Comparison of ENCODE assay signal across 7 cellular contexts in genomic region chr15:63553388-63553791, GRCh38. TPM values are rescaled to one million over a fixed set of nuclear protein-coding genes. Genes with fewer than 3 reads are reported as not detected.
DNase-seq lines count a peak whose midpoint lies in the region; ATAC-seq and TF ChIP-seq lines count a peak whose summit lies in the region.

No MANE protein-coding gene starts in this region.

- no peak overlapping the region for H2AFZ ChIP-seq in GM23338
- no peak overlapping the region for H2AFZ ChIP-seq in fibroblast of lung (ENCODE audit: low read length)

- H3K4me2 ChIP-seq in GM23338 (peak overlapping the region; percentile 23; the same call in 1 of the 2 replicates), fibroblast of lung (ENCODE audit: extremely low read depth, insufficient read depth, low read length) (peak overlapping the region; percentile 85)

- no peaks in the 10 kb centered on the region for H4K20me1 ChIP-seq in GM23338 (replicated peaks; ENCODE audit: insufficient read depth)
- no peaks in the 10 kb centered on the region for H4K20me1 ChIP-seq in fibroblast of lung (ENCODE audit: control insufficient read depth, extremely low read depth, insufficient read depth, low read length)

- H3F3A ChIP-seq in GM23338 (replicated peaks; ENCODE audit: low read depth): no peaks in the 10 kb centered on the region

- H3K4me1 ChIP-seq in GM23338 (ENCODE audit: insufficient read depth): peaks cover 15% of the 10 kb centered on the region
- peaks cover 21% of the 10 kb centered on the region for H3K4me1 ChIP-seq in SJSA1 (replicated peaks)
- peaks cover 14% of the 10 kb centered on the region for H3K4me1 ChIP-seq in fibroblast of lung (ENCODE audit: control insufficient read depth, extremely low read depth, insufficient read depth, low read length)

- H3K9me3 ChIP-seq in SJSA1 (replicated peaks) (no peaks in the 10 kb centered on the region), fibroblast of lung (ENCODE audit: control insufficient read depth, insufficient read depth, low read depth, low read length) (no peaks in the 10 kb centered on the region)

- ATAC-seq in GM23338: peak; percentile 70
- ATAC-seq in GM18505 (IDR thresholded peaks at IDR 0.05; ENCODE audit: unreplicated experiment): no peak
- no peak for ATAC-seq in HG02610 (IDR thresholded peaks at IDR 0.05; ENCODE audit: unreplicated experiment)

- H3K9ac ChIP-seq in fibroblast of lung (ENCODE audit: insufficient read depth, low read length): peak overlapping the region; percentile 43

- H3K9me3 Mint-ChIP-seq in GM23338: no peaks in the 10 kb centered on the region

- peak overlapping the region; percentile 95 for H3K27ac Mint-ChIP-seq in GM23338

- no peaks in the 10 kb centered on the region for H3K27me3 ChIP-seq in GM23338 (ENCODE audit: insufficient read depth)
- no peaks in the 10 kb centered on the region for H3K27me3 ChIP-seq in SJSA1 (replicated peaks)
- no peaks in the 10 kb centered on the region for H3K27me3 ChIP-seq in fibroblast of lung (ENCODE audit: control insufficient read depth, insufficient read depth, low read length)

- no peak for TF ChIP-seq CTCF in GM23338 (conservative IDR thresholded peaks at IDR 0.05; ENCODE audit: low read depth in 2 of 2)
- no peak for TF ChIP-seq CTCF in fibroblast of lung (conservative IDR thresholded peaks at IDR 0.05 in 1 of 2, IDR thresholded peaks at IDR 0.05 in 1 of 2; ENCODE audit: low read depth in 1 of 2, low read length in 2 of 2)

- peaks cover 33% of the 10 kb centered on the region for H3K4me1 Mint-ChIP-seq in GM23338

- no peak for TF ChIP-seq POLR2A in GM18505 (IDR thresholded peaks at IDR 0.05; ENCODE audit: borderline replicate concordance, extremely low read depth, insufficient read depth, insufficient read length)

- H3K4me3 Mint-ChIP-seq in GM23338: peak overlapping the region; percentile 36; the same call in 2 of the 3 replicates

- H3K9me2 ChIP-seq in GM23338 (ENCODE audit: insufficient read depth): no peaks in the 10 kb centered on the region

- H3K27me3 Mint-ChIP-seq in GM23338 (ENCODE audit: insufficient read depth, low read depth, poor library complexity): peaks cover 4% of the 10 kb centered on the region

- H3K36me3 Mint-ChIP-seq in GM23338 (ENCODE audit: low read depth): no peaks in the 10 kb centered on the region; the same call in 2 of the 3 replicates

- H3K36me3 ChIP-seq in GM23338 (ENCODE audit: insufficient read depth): no peaks in the 10 kb centered on the region
- H3K36me3 ChIP-seq in SJSA1: peaks cover 7% of the 10 kb centered on the region
- peaks cover 6% of the 10 kb centered on the region for H3K36me3 ChIP-seq in fibroblast of lung (ENCODE audit: control insufficient read depth, insufficient read depth, low read length)

- peak; percentile 67 for DNase-seq in GM23338 (ENCODE audit: low spot score)
- peak; percentile 54 to 55 for DNase-seq in SJSA1 (ENCODE audit: low read depth in 1 of 2, low spot score in 2 of 2)
- peak; percentile 96 to 100 for DNase-seq in fibroblast of lung (ENCODE audit: low read depth in 2 of 2)
- DNase-seq in non-pigmented ciliary epithelial cell (ENCODE audit: low read depth): peak; percentile 94
- no peak for DNase-seq in activated effector memory CD4-positive, alpha-beta T cell treated with Interleukin-2 at 50 U/mL for 16 hours

- no peaks in the 10 kb centered on the region for H3K79me2 ChIP-seq in GM23338 (replicated peaks; ENCODE audit: insufficient read depth)
- H3K79me2 ChIP-seq in fibroblast of lung (ENCODE audit: control insufficient read depth, insufficient read depth, low read length): no peaks in the 10 kb centered on the region

- H3K4me3 ChIP-seq in GM23338: no peak overlapping the region
- no peak overlapping the region for H3K4me3 ChIP-seq in SJSA1
- H3K4me3 ChIP-seq in fibroblast of lung (replicated peaks in 1 of 4; ENCODE audit: control extremely low read depth in 1 of 4, insufficient read depth in 1 of 4, low read depth in 3 of 4, low read length in 4 of 4): peak overlapping the region; percentile 14 to 61 (median 28)

- peak overlapping the region; percentile 36; the same call in 1 of the 2 replicates for H3K27ac ChIP-seq in GM23338 (ENCODE audit: low read depth)
- H3K27ac ChIP-seq in SJSA1: peak overlapping the region; percentile 75
- peak overlapping the region; percentile 80 for H3K27ac ChIP-seq in fibroblast of lung (ENCODE audit: insufficient read depth, low read length)

TF ChIP-seq in GM23338, 12 proteins besides CTCF, POLR2A, EP300 and RAD21:
- TF ChIP-seq POLR2AphosphoS5 (IDR thresholded peaks at IDR 0.05; ENCODE audit: low read depth): no peak
- TF ChIP-seq ZNF114 (CRISPR knock-in tag; IDR thresholded peaks at IDR 0.05): no peak
- TF ChIP-seq CREB1 (CRISPR knock-in tag; IDR thresholded peaks at IDR 0.05; ENCODE audit: low read depth): no peak
- no peak for TF ChIP-seq REST (IDR thresholded peaks at IDR 0.05; ENCODE audit: unreplicated experiment)
- no peak for TF ChIP-seq ETS1 (IDR thresholded peaks at IDR 0.05)
- TF ChIP-seq NANOG (IDR thresholded peaks at IDR 0.05; ENCODE audit: borderline replicate concordance): no peak
- TF ChIP-seq EZH2 (IDR thresholded peaks at IDR 0.05; ENCODE audit: low read depth, unreplicated experiment): no peak
- TF ChIP-seq STAT1 (IDR thresholded peaks at IDR 0.05; ENCODE audit: unreplicated experiment): no peak
- TF ChIP-seq EZH2phosphoT487 (IDR thresholded peaks at IDR 0.05; ENCODE audit: unreplicated experiment): no peak
- no peak for TF ChIP-seq JUNB (IDR thresholded peaks at IDR 0.05; ENCODE audit: unreplicated experiment)

RNA-seq across cellular contexts. Expression of gene FBXL22, which starts 43.8 kb away (rescaled TPM):
- 0.19 TPM in 1 of 2 replicates, not detected in the other for total RNA-seq in GM23338 (2014; rRNA removed; shearing (Covaris generic))
- polyA plus RNA-seq in GM23338 (2016; fragmentation: Nextera tagmentation; extraction: Ambion mirVana) (0.26 and 1.2 TPM in 2 replicates), fibroblast of lung (0.20 and 0.87 TPM in 2 replicates)
- total RNA-seq in SJSA1 (2014; rRNA removed; shearing (Covaris generic)): 0.18 and 2.1 TPM in 2 replicates
- total RNA-seq in fibroblast of lung: 0.26 and 0.50 TPM in 2 replicates
- 0.35 and 1.7 TPM in 2 replicates for polyA plus RNA-seq in fibroblast of lung (2012)
- not detected in 2 replicates for polyA minus RNA-seq in fibroblast of lung (ENCODE audit: low replicate concordance)

RNA-seq across cellular contexts. Expression of gene USP3, which starts 49.0 kb away (rescaled TPM):
- total RNA-seq in GM23338 (2014; rRNA removed; shearing (Covaris generic)): 9.7 and 22.5 TPM in 2 replicates
- polyA plus RNA-seq in GM23338 (2016; fragmentation: Nextera tagmentation; extraction: Ambion mirVana): 7.6 and 9.9 TPM in 2 replicates
- 28.0 and 28.5 TPM in 2 replicates for total RNA-seq in SJSA1 (2014; rRNA removed; shearing (Covaris generic))
- 48.5 and 55.5 TPM in 2 replicates for total RNA-seq in fibroblast of lung
- 19.9 and 21.3 TPM in 2 replicates for polyA plus RNA-seq in fibroblast of lung
- 18.4 and 21.1 TPM in 2 replicates for polyA plus RNA-seq in fibroblast of lung (2012)
- 18.3 and 53.6 TPM in 2 replicates for polyA minus RNA-seq in fibroblast of lung (ENCODE audit: low replicate concordance)

Comparison
In these comparisons a context has a peak if more than half of its experiments do, and no peak if none do; other contexts are left out.
1. H3K4me3 ChIP-seq: peak in fibroblast of lung (4 of 4); none in GM23338 (single experiment) and SJSA1 (single experiment).
2. Peak in every context shown above with its lines, with median percentiles within 50 percentile points of each other: H3K27ac ChIP-seq.